In the genomic region with DNA sequence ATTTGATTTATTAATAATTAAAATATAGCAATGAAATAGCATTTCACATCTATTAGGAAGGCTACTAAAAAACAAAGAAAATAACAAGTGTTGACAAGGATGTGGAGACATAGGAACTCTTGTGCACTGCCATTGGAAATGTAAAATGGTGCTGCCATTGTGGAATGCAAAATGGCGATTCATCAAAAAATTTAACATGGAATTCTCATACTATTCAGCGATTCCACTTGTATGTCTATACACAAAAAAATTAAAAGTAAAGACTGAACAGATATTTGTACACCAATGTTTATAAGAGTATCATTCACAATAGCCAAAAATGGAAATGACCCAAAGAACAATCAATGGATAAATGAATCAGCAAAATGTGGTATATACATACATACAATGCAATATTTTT, we compare ENCODE assay signal across 23 cellular contexts.
A peak's percentile ranks its signal among the peaks of the same experiment; 100 is the strongest.
DNase-seq lines count a peak whose midpoint lies in the region; ATAC-seq and TF ChIP-seq lines count a peak whose summit lies in the region.
"Had no signal": no experiment of that assay in that cellular context is flagged by ENCODE, and none has a peak within 500 bp of the region (broad histone marks: within the 10 kb centered on the region; RNA-seq: fewer than 3 reads in every experiment).

No MANE protein-coding gene starts in this region.

- H3K9me3 Mint-ChIP-seq in activated naive CD8-positive, alpha-beta T cell (ENCODE audit: low read depth), result no peaks in the 10 kb centered on the region
- no peaks in the 10 kb centered on the region for H3K9me3 Mint-ChIP-seq in activated naive CD8-positive, alpha-beta T cell treated with anti-CD3 and anti-CD28 coated beads, Interleukin-2, amount 50 U/mL, for 24 hours
- no peaks in the 10 kb centered on the region for H3K9me3 Mint-ChIP-seq in T-cell
- no peaks in the 10 kb centered on the region for H3K9me3 Mint-ChIP-seq in effector memory CD8-positive, alpha-beta T cell
- H3K9me3 Mint-ChIP-seq in chondrocyte (ENCODE audit: low read depth), result no peaks in the 10 kb centered on the region
- H3K9me3 Mint-ChIP-seq: CD14-positive monocyte, H9 had no signal

- H3K27me3 Mint-ChIP-seq in activated naive CD8-positive, alpha-beta T cell, result no peaks in the 10 kb centered on the region
- H3K27me3 Mint-ChIP-seq in activated naive CD8-positive, alpha-beta T cell treated with anti-CD3 and anti-CD28 coated beads, Interleukin-2, amount 50 U/mL, for 24 hours, result no peaks in the 10 kb centered on the region
- no peaks in the 10 kb centered on the region for H3K27me3 Mint-ChIP-seq in T-cell
- H3K27me3 Mint-ChIP-seq in effector memory CD8-positive, alpha-beta T cell, result no peaks in the 10 kb centered on the region
- peaks cover 10% of the 10 kb centered on the region for H3K27me3 Mint-ChIP-seq in chondrocyte (ENCODE audit: low read depth)

- DNase-seq in activated naive CD8-positive, alpha-beta T cell treated with anti-CD3 and anti-CD28 coated beads, Interleukin-2, amount 50 U/mL, for 24 hours, result no peak
- DNase-seq in T-cell, result no peak
- no peak for DNase-seq in effector memory CD8-positive, alpha-beta T cell
- no peak for DNase-seq in chondrocyte (ENCODE audit: low spot score)
- no peak for DNase-seq in NCI-H1417 treated with DMSO at 0.1 percent for 48 hours (lab: John Stamatoyannopoulos, UW)
- no peak for DNase-seq in epidermal melanocyte (ENCODE audit: insufficient read length, low spot score)
- DNase-seq: ACHN, Caco-2, DMS153, GDM1, H9, IMR-90, MG63, NCI-H1048, NCI-H1436 treated with DMSO at 0.1 percent for 48 hours, NCI-H2029, NCI-H345, NCI-H524 treated with DMSO at 0.1 percent for 48 hours, PC-3, RPMI8226, SIG-M5 had no signal

- peaks cover 80% of the 10 kb centered on the region for H3K4me1 Mint-ChIP-seq in activated naive CD8-positive, alpha-beta T cell (ENCODE audit: low read depth)
- peaks cover 81% of the 10 kb centered on the region for H3K4me1 Mint-ChIP-seq in activated naive CD8-positive, alpha-beta T cell treated with anti-CD3 and anti-CD28 coated beads, Interleukin-2, amount 50 U/mL, for 24 hours
- H3K4me1 Mint-ChIP-seq in T-cell, result peaks cover 71 to 78% (median 77%) of the 10 kb centered on the region in 3 donors
- peaks cover 38 to 46% of the 10 kb centered on the region in 2 donors for H3K4me1 Mint-ChIP-seq in effector memory CD8-positive, alpha-beta T cell (ENCODE audit: low read depth in 2 of 2)
- H3K4me1 Mint-ChIP-seq in chondrocyte (ENCODE audit: low read depth), result peaks cover 21% of the 10 kb centered on the region

- H3K27ac Mint-ChIP-seq in activated naive CD8-positive, alpha-beta T cell, result peak overlapping the region; percentile 69
- no peak overlapping the region for H3K27ac Mint-ChIP-seq in activated naive CD8-positive, alpha-beta T cell treated with anti-CD3 and anti-CD28 coated beads, Interleukin-2, amount 50 U/mL, for 24 hours
- H3K27ac Mint-ChIP-seq in T-cell, result peak overlapping the region; percentile 78 to 88
- peak overlapping the region; percentile 94 to 97 for H3K27ac Mint-ChIP-seq in effector memory CD8-positive, alpha-beta T cell
- H3K27ac Mint-ChIP-seq in chondrocyte (ENCODE audit: unreplicated experiment), result no peak overlapping the region
- H3K27ac Mint-ChIP-seq: CD14-positive monocyte had no signal

- CTCF ChIA-PET in T-cell (lab: Charles Lee), result interaction anchor here (1.0 to 1.9 kb wide), 5 partner anchors 8 to 161 kb away, joined by 3 to 7 read pairs (median 3); no protein-coding TSS in a partner anchor

- H3K4me3 Mint-ChIP-seq in activated naive CD8-positive, alpha-beta T cell, result no peak overlapping the region
- no peak overlapping the region for H3K4me3 Mint-ChIP-seq in activated naive CD8-positive, alpha-beta T cell treated with anti-CD3 and anti-CD28 coated beads, Interleukin-2, amount 50 U/mL, for 24 hours
- H3K4me3 Mint-ChIP-seq in T-cell (no peak overlapping the region), chondrocyte (ENCODE audit: unreplicated experiment) (no peak overlapping the region)
- H3K4me3 Mint-ChIP-seq in effector memory CD8-positive, alpha-beta T cell, result no peak overlapping the region
- H3K4me3 Mint-ChIP-seq: CD14-positive monocyte, H9 had no signal

- POLR2A ChIA-PET in T-cell (lab: Charles Lee), result interaction anchor here (1.0 to 1.2 kb wide), 2 partner anchors 105 to 112 kb away, joined by 3 read pairs; no protein-coding TSS in a partner anchor

- no peak for ATAC-seq in activated naive CD8-positive, alpha-beta T cell treated with anti-CD3 and anti-CD28 coated beads, Interleukin-2, amount 50 U/mL, for 24 hours
- no peak for ATAC-seq in T-cell (replicated peaks in 1 of 4)
- ATAC-seq in effector memory CD8-positive, alpha-beta T cell (replicated peaks), result no peak
- ATAC-seq: PC-3 had no signal

- no peak for TF ChIP-seq CTCF in chondrocyte (IDR thresholded peaks at IDR 0.05)

- H3K36me3 Mint-ChIP-seq in activated naive CD8-positive, alpha-beta T cell, result no peaks in the 10 kb centered on the region
- no peaks in the 10 kb centered on the region for H3K36me3 Mint-ChIP-seq in activated naive CD8-positive, alpha-beta T cell treated with anti-CD3 and anti-CD28 coated beads, Interleukin-2, amount 50 U/mL, for 24 hours (ENCODE audit: low read depth)
- H3K36me3 Mint-ChIP-seq in T-cell, result no peaks in the 10 kb centered on the region
- H3K36me3 Mint-ChIP-seq in effector memory CD8-positive, alpha-beta T cell (ENCODE audit: insufficient read depth), result no peaks in the 10 kb centered on the region
- H3K36me3 Mint-ChIP-seq in chondrocyte (ENCODE audit: low read depth), result no peaks in the 10 kb centered on the region
- H3K36me3 Mint-ChIP-seq: CD14-positive monocyte had no signal

Comparison
In these comparisons a context has a peak if more than half of its experiments do, and no peak if none do; other contexts are left out.
1. H3K27ac Mint-ChIP-seq: peak in activated naive CD8-positive, alpha-beta T cell (single experiment), T-cell (2 of 2) and effector memory CD8-positive, alpha-beta T cell (2 of 2); none in activated naive CD8-positive, alpha-beta T cell treated with anti-CD3 and anti-CD28 coated beads, Interleukin-2, amount 50 U/mL, for 24 hours (single experiment) and chondrocyte (single experiment).